In genomic region chr1:151061012-151061401, GRCh38 we compare ENCODE assay signal across 8 cellular contexts. TPM values are rescaled to one million over a fixed set of nuclear protein-coding genes. Genes with fewer than 3 reads are reported as not detected.
DNase-seq lines count a peak whose midpoint lies in the region; ATAC-seq and TF ChIP-seq lines count a peak whose summit lies in the region.

No MANE protein-coding gene starts in this region.

- H3K27ac ChIP-seq in SK-N-MC (peak overlapping the region; percentile 77; the same call in 1 of the 2 replicates), hepatocyte (peak overlapping the region; percentile 100)

- H3K4me2 ChIP-seq in hepatocyte = peak overlapping the region; percentile 96

- peak overlapping the region; percentile 96 for H3K4me3 ChIP-seq in GM08714 (ENCODE audit: low read length)
- H3K4me3 ChIP-seq in SK-N-MC = peak overlapping the region; percentile 97
- H3K4me3 ChIP-seq in hepatocyte = peak overlapping the region; percentile 99

- DNase-seq in A172 (ENCODE audit: low spot score) (peak; percentile 74), SK-N-MC (ENCODE audit: low read depth, low spot score) (no peak), hepatocyte (ENCODE audit: low spot score) (no peak), hippocampal formation (lab: John Stamatoyannopoulos, UW) (no peak)
- no peak for DNase-seq in stimulated activated CD4-positive, alpha-beta T cell treated with anti-CD3 and anti-CD28 coated beads, Interleukin-1b, Interleukin-23, amount 100 ng/mL, for 48 hours

- peaks cover 26% of the 10 kb centered on the region for H3K36me3 ChIP-seq in SK-N-MC (ENCODE audit: insufficient read depth, low read length)
- H3K36me3 ChIP-seq in hepatocyte (replicated peaks; ENCODE audit: insufficient read depth, low read depth) = no peaks in the 10 kb centered on the region

- H3K27me3 ChIP-seq in hepatocyte = no peaks in the 10 kb centered on the region

- H3K9me3 ChIP-seq in SK-N-MC (ENCODE audit: low read depth, low read length) (no peaks in the 10 kb centered on the region), hepatocyte (ENCODE audit: low read depth) (no peaks in the 10 kb centered on the region)

- peaks cover 17% of the 10 kb centered on the region for H4K20me1 ChIP-seq in hepatocyte (ENCODE audit: insufficient read depth, poor library complexity, severe bottlenecking)

- peaks cover 95% of the 10 kb centered on the region for H3K79me2 ChIP-seq in hepatocyte

- peaks cover 32% of the 10 kb centered on the region for H3K4me1 ChIP-seq in hepatocyte (ENCODE audit: insufficient read depth)

- no peak for TF ChIP-seq CTCF in hepatocyte (IDR thresholded peaks at IDR 0.05; ENCODE audit: poor library complexity)

- 17% methylated on average over 2 of the region's 2 CpGs for WGBS in hepatocyte (ENCODE audit: low lambda C conversion rate, missing lambda C conversion rate)

- peak overlapping the region; percentile 35 for H2AFZ ChIP-seq in hepatocyte

- no peaks in the 10 kb centered on the region for H3K9me2 ChIP-seq in hepatocyte (replicated peaks; ENCODE audit: insufficient read depth)

- peak overlapping the region; percentile 89 for H3K9ac ChIP-seq in SK-N-MC (ENCODE audit: insufficient read length)

- no peak for ATAC-seq in GM21737 (IDR thresholded peaks at IDR 0.05; ENCODE audit: unreplicated experiment)
- no peak for ATAC-seq in HG03342 (IDR thresholded peaks at IDR 0.05; ENCODE audit: unreplicated experiment)

RNA-seq across cellular contexts. Expression of gene MLLT11, which starts 0.8 kb away (rescaled TPM):
- 99.2 and 101 TPM in 2 replicates for total RNA-seq in A172 (2014; rRNA removed; shearing (Covaris generic))
- total RNA-seq in hepatocyte = 16.8 and 16.9 TPM in 2 replicates
- 34.3 and 37.6 TPM in 2 replicates for polyA plus RNA-seq in hepatocyte

RNA-seq across cellular contexts. Expression of gene CDC42SE1, which starts 1.6 kb away (rescaled TPM):
- 149 and 150 TPM in 2 replicates for total RNA-seq in A172 (2014; rRNA removed; shearing (Covaris generic))
- 49.4 and 60.2 TPM in 2 replicates for total RNA-seq in hepatocyte
- polyA plus RNA-seq in hepatocyte = 19.0 and 21.2 TPM in 2 replicates

RNA-seq across cellular contexts. Expression of gene GABPB2, which starts 9.6 kb away (rescaled TPM):
- total RNA-seq in A172 (2014; rRNA removed; shearing (Covaris generic)) = 2.9 and 4.7 TPM in 2 replicates
- total RNA-seq in hepatocyte = 9.9 and 12.9 TPM in 2 replicates
- 0.98 and 4.1 TPM in 2 replicates for polyA plus RNA-seq in hepatocyte

RNA-seq across cellular contexts. Expression of gene C1orf56, which starts 13.5 kb away (rescaled TPM):
- total RNA-seq in A172 (2014; rRNA removed; shearing (Covaris generic)) = 3.7 and 6.9 TPM in 2 replicates
- total RNA-seq in hepatocyte = 2.9 and 3.2 TPM in 2 replicates
- polyA plus RNA-seq in hepatocyte = 8.3 and 11.4 TPM in 2 replicates

RNA-seq across cellular contexts. Expression of gene BNIPL, which starts 24.6 kb away (rescaled TPM):
- total RNA-seq in A172 (2014; rRNA removed; shearing (Covaris generic)) = 0.38 and 0.86 TPM in 2 replicates
- 2.7 and 3.8 TPM in 2 replicates for total RNA-seq in hepatocyte
- polyA plus RNA-seq in hepatocyte = 1.1 and 3.0 TPM in 2 replicates
